ENCODE assay signal across 1 cellular context in genomic region chr19:10975374-10976036, GRCh38.
TF ChIP-seq lines count a peak whose summit lies in the region.

No MANE protein-coding gene starts in this region.

TF ChIP-seq in GM23338, 12 proteins besides CTCF, POLR2A, EP300 and RAD21 (continued from another document):
- TF ChIP-seq ZNF462 (CRISPR knock-in tag; IDR thresholded peaks at IDR 0.05) (no peak), EZH2phosphoT487 (IDR thresholded peaks at IDR 0.05; ENCODE audit: unreplicated experiment) (no peak), CREB1 (CRISPR knock-in tag; IDR thresholded peaks at IDR 0.05; ENCODE audit: low read depth) (no peak), POLR2AphosphoS5 (IDR thresholded peaks at IDR 0.05; ENCODE audit: low read depth) (no peak), ZNF331 (CRISPR knock-in tag; IDR thresholded peaks at IDR 0.05; ENCODE audit: low read depth) (no peak), ZNF114 (CRISPR knock-in tag; IDR thresholded peaks at IDR 0.05) (no peak), JUNB (IDR thresholded peaks at IDR 0.05; ENCODE audit: unreplicated experiment) (no peak), NANOG (IDR thresholded peaks at IDR 0.05; ENCODE audit: borderline replicate concordance) (no peak)
